Comparison of ENCODE assay signal across 8 cellular contexts in genomic region chr3:186930143-186930638, GRCh38. TPM values are rescaled to one million over a fixed set of nuclear protein-coding genes. Genes with fewer than 3 reads are reported as not detected.
DNase-seq lines count a peak whose midpoint lies in the region; ATAC-seq and TF ChIP-seq lines count a peak whose summit lies in the region.

ST6GAL1 (plus strand) TSS chr3:186930526; CDS start chr3:187042704, 112,178 bp downstream.

- CTCF ChIA-PET in GM10248 (lab: Yijun Ruan, JAX), result interaction anchor here (1.0 to 4.4 kb wide), 3 partner anchors 8 to 86 kb away, joined by 3 to 14 read pairs (median 6); no protein-coding TSS in a partner anchor

- H3K9me3 Mint-ChIP-seq in dendritic cell treated with granulocyte-macrophage colony-stimulating factor and Interleukin-4, amounts not matched to agents 40 ng/mL and 50 ng/mL, for 4 days, result no peaks in the 10 kb centered on the region

- POLR2A ChIA-PET in GM10248 (lab: Yijun Ruan, JAX), result no interaction called here

- H3K27ac Mint-ChIP-seq in dendritic cell treated with granulocyte-macrophage colony-stimulating factor and Interleukin-4, amounts not matched to agents 40 ng/mL and 50 ng/mL, for 4 days, result peak within 1 kb of the TSS; percentile 85

- ATAC-seq in left lobe of liver, result peak; percentile 50

- H3K27me3 Mint-ChIP-seq in dendritic cell treated with granulocyte-macrophage colony-stimulating factor and Interleukin-4, amounts not matched to agents 40 ng/mL and 50 ng/mL, for 4 days, result peaks cover 2% of the 10 kb centered on the region

- peak; percentile 35 for TF ChIP-seq CTCF in GM10248 (IDR thresholded peaks at IDR 0.05; ENCODE audit: control extremely low read depth, extremely low read depth, low read depth, missing control alignments)

- DNase-seq in GM10248 (ENCODE audit: extremely low spot score), result peak; percentile 84
- DNase-seq in HCEC 1CT, result peak; percentile 24
- DNase-seq in NCI-H2029 (lab: John Stamatoyannopoulos, UW), result peak; percentile 33
- DNase-seq in activated CD4-positive, alpha-beta T cell treated with anti-CD3 and anti-CD28 coated beads for 48 hours, result peak; percentile 79
- peak; percentile 67 for DNase-seq in left lobe of liver (ENCODE audit: low spot score)
- DNase-seq in stimulated activated CD4-positive, alpha-beta T cell treated with anti-CD3 and anti-CD28 coated beads, Interleukin-4, amount 100 ng/mL, for 1 hour, result peak; percentile 70
- no peak for DNase-seq in NCI-H345 (lab: John Stamatoyannopoulos, UW)

- intact Hi-C loops in dendritic cell treated with granulocyte-macrophage colony-stimulating factor and Interleukin-4, amounts not matched to agents 40 ng/mL and 50 ng/mL, for 4 days (cut with micrococcal nuclease), result loop anchor here (1.0 to 5.0 kb wide), 2 partner anchors 83 to 103 kb away; no protein-coding TSS in a partner anchor

- H3K36me3 Mint-ChIP-seq in dendritic cell treated with granulocyte-macrophage colony-stimulating factor and Interleukin-4, amounts not matched to agents 40 ng/mL and 50 ng/mL, for 4 days (ENCODE audit: low read depth), result peaks cover 51% of the 10 kb centered on the region

- H3K4me3 Mint-ChIP-seq in dendritic cell treated with granulocyte-macrophage colony-stimulating factor and Interleukin-4, amounts not matched to agents 40 ng/mL and 50 ng/mL, for 4 days, result peak within 1 kb of the TSS; percentile 96

- H3K4me1 Mint-ChIP-seq in dendritic cell treated with granulocyte-macrophage colony-stimulating factor and Interleukin-4, amounts not matched to agents 40 ng/mL and 50 ng/mL, for 4 days (ENCODE audit: low read depth), result peaks cover 54% of the 10 kb centered on the region

RNA-seq across cellular contexts. Expression of gene ST6GAL1, which starts in this region (rescaled TPM):
- total RNA-seq in left lobe of liver, result 410 TPM
